Comparison of ENCODE assay signal across 24 cellular contexts in the genomic region with DNA sequence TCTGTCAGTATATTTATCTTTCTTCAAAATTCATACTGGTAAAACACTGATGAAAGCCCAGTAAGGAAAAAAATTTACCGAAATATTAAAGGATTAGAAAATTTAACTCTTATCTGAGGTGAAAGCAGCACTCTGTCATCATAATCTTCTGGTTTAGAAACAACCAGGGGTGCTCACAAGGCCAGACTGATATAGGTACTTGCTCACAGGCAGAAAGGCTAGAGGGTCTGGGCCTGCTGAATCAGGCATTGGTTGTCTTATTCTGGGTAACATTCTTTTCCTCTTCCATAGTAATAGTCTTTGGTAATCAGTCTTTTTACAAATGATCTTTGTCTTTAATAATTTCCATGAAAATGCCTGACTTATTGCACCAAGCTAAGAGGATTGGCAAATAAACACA.
DNase-seq lines count a peak whose midpoint lies in the region; ATAC-seq and TF ChIP-seq lines count a peak whose summit lies in the region.
"Had no signal": no experiment of that assay in that cellular context is flagged by ENCODE, and none has a peak within 500 bp of the region (broad histone marks: within the 10 kb centered on the region; RNA-seq: fewer than 3 reads in every experiment).

No MANE protein-coding gene starts in this region.

- no peak overlapping the region for H3K9ac ChIP-seq in SK-N-SH
- H3K9ac ChIP-seq: BLaER1 treated with 17β-estradiol and CSF1 and Interleukin-3, amounts not matched to agents 10 nM and 100 nM had no signal

- no peak for TF ChIP-seq RAD21 in SK-N-SH (IDR thresholded peaks at IDR 0.05; ENCODE audit: low read length)

- DNase-seq in SK-N-SH (no peak), amniotic epithelial cell (ENCODE audit: low read depth) (peak; percentile 64), foreskin keratinocyte (peak in 1 of 2 donors; percentile 28), glutamatergic neuron (no peak), NCI-H2196 treated with DMSO at 0.1 percent for 48 hours (lab: John Stamatoyannopoulos, UW; ENCODE audit: unreplicated experiment) (no peak), HuH-7 (ENCODE audit: low spot score) (no peak)
- DNase-seq: CD4-positive, alpha-beta memory T cell; DND-41; GOT3; Kasumi-1; MM.1S; NCI-H1048; NCI-H1417 treated with DMSO at 0.1 percent for 48 hours; NCI-H187; NCI-H2227 treated with DMSO at 0.1 percent for 48 hours; NCI-H510A treated with DMSO at 0.1 percent for 48 hours; NCI-H748 treated with DMSO at 0.1 percent for 48 hours; NK-92 treated with Interleukin-12 subunit alpha and Interleukin-12 subunit beta, amount 100 ng/mL, for 24 hours; Peyer's patch had no signal

- H3K27ac Mint-ChIP-seq in glutamatergic neuron (ENCODE audit: unreplicated experiment) = no peak overlapping the region
- H3K27ac Mint-ChIP-seq: CD4-positive, alpha-beta memory T cell had no signal

- H3K27me3 Mint-ChIP-seq in glutamatergic neuron (ENCODE audit: unreplicated experiment) = peaks cover 3% of the 10 kb centered on the region
- H3K27me3 Mint-ChIP-seq: CD4-positive, alpha-beta memory T cell had no signal

- POLR2A ChIA-PET in SK-N-SH (lab: Yijun Ruan, JAX) = no interaction called here

- CTCF ChIA-PET in SK-N-SH (lab: Yijun Ruan, JAX) = no interaction called here

- no peak overlapping the region for H3K4me3 ChIP-seq in SK-N-SH (ENCODE audit: low read depth in 2 of 2, low read length in 1 of 2)
- H3K4me3 ChIP-seq: BLaER1 treated with 17β-estradiol and CSF1 and Interleukin-3, amounts not matched to agents 10 nM and 100 nM; Peyer's patch had no signal

- H3K36me3 Mint-ChIP-seq in glutamatergic neuron (ENCODE audit: unreplicated experiment) = no peaks in the 10 kb centered on the region
- H3K36me3 Mint-ChIP-seq: CD4-positive, alpha-beta memory T cell had no signal

- H3K4me3 Mint-ChIP-seq in glutamatergic neuron (ENCODE audit: unreplicated experiment) = no peak overlapping the region
- H3K4me3 Mint-ChIP-seq: CD4-positive, alpha-beta memory T cell had no signal

- peaks cover 0 to 4% of the 10 kb centered on the region in 2 experiments; a peak in 1 of 4 replicates for H3K4me1 ChIP-seq in SK-N-SH (ENCODE audit: control insufficient read depth in 1 of 2, insufficient read depth in 2 of 2, low read depth in 1 of 2, low read length in 1 of 2)
- H3K4me1 ChIP-seq in foreskin keratinocyte = peaks cover 17% of the 10 kb centered on the region
- H3K4me1 ChIP-seq: BLaER1 treated with 17β-estradiol and CSF1 and Interleukin-3, amounts not matched to agents 10 nM and 100 nM; Peyer's patch had no signal

- no peaks in the 10 kb centered on the region for H3K79me2 ChIP-seq in SK-N-SH (ENCODE audit: insufficient read depth)

- peak overlapping the region; percentile 32; the same call in 1 of the 2 replicates for H2AFZ ChIP-seq in SK-N-SH (ENCODE audit: low read depth)

- no peak overlapping the region for H3K4me2 ChIP-seq in SK-N-SH
- H3K4me2 ChIP-seq: BLaER1 treated with 17β-estradiol and CSF1 and Interleukin-3, amounts not matched to agents 10 nM and 100 nM had no signal

- no peak for TF ChIP-seq CTCF in SK-N-SH (IDR thresholded peaks at IDR 0.05)
- TF ChIP-seq CTCF in foreskin keratinocyte (conservative IDR thresholded peaks at IDR 0.05) = no peak
- TF ChIP-seq CTCF in glutamatergic neuron (IDR thresholded peaks at IDR 0.05; ENCODE audit: partially characterized antibody, unreplicated experiment) = no peak

- H3K9me3 Mint-ChIP-seq in glutamatergic neuron (ENCODE audit: unreplicated experiment) = no peaks in the 10 kb centered on the region

- no peaks in the 10 kb centered on the region for H3K9me2 ChIP-seq in SK-N-SH

- no peaks in the 10 kb centered on the region for H3K4me1 Mint-ChIP-seq in glutamatergic neuron (ENCODE audit: low read depth, unreplicated experiment)
- H3K4me1 Mint-ChIP-seq: CD4-positive, alpha-beta memory T cell had no signal

- no peaks in the 10 kb centered on the region for H3K36me3 ChIP-seq in SK-N-SH (replicated peaks in 1 of 2; ENCODE audit: control insufficient read depth in 1 of 2, insufficient read depth in 2 of 2, low read length in 1 of 2)
- H3K36me3 ChIP-seq: BLaER1 treated with 17β-estradiol and CSF1 and Interleukin-3, amounts not matched to agents 10 nM and 100 nM; Peyer's patch had no signal

- H3K27me3 ChIP-seq in SK-N-SH (ENCODE audit: insufficient read depth) = no peaks in the 10 kb centered on the region
- no peaks in the 10 kb centered on the region for H3K27me3 ChIP-seq in foreskin keratinocyte
- H3K27me3 ChIP-seq: BLaER1 treated with 17β-estradiol and CSF1 and Interleukin-3, amounts not matched to agents 10 nM and 100 nM; Peyer's patch had no signal

- no peak for TF ChIP-seq EP300 in SK-N-SH (IDR thresholded peaks at IDR 0.05; ENCODE audit: borderline replicate concordance in 1 of 2, low read depth in 1 of 2, low read length in 1 of 2)

- H3K27ac ChIP-seq in SK-N-SH (ENCODE audit: low read depth in 2 of 2, low read length in 1 of 2) = peak overlapping the region in 1 of 2 experiments; percentile 17; a peak in 1 of 4 replicates
- peak overlapping the region; percentile 94 for H3K27ac ChIP-seq in foreskin keratinocyte
- H3K27ac ChIP-seq: 22Rv1; BLaER1 treated with 17β-estradiol and CSF1 and Interleukin-3, amounts not matched to agents 10 nM and 100 nM; Peyer's patch had no signal

- no peaks in the 10 kb centered on the region for H4K20me1 ChIP-seq in SK-N-SH (ENCODE audit: insufficient read depth)
- H4K20me1 ChIP-seq: BLaER1 treated with 17β-estradiol and CSF1 and Interleukin-3, amounts not matched to agents 10 nM and 100 nM had no signal

- WGBS in SK-N-SH (ENCODE audit: low lambda C conversion rate) = 82% methylated on average over 1 of the region's 1 CpG

- ATAC-seq in SK-N-SH treated with all-trans-retinoic acid at 6 μM for 48 hours (no peak), foreskin keratinocyte (peak; percentile 36), HG03565 (IDR thresholded peaks at IDR 0.05; ENCODE audit: unreplicated experiment) (no peak)
- ATAC-seq: HCT116 had no signal

- H3K9me3 ChIP-seq in SK-N-SH = no peaks in the 10 kb centered on the region
- H3K9me3 ChIP-seq: BLaER1 treated with 17β-estradiol and CSF1 and Interleukin-3, amounts not matched to agents 10 nM and 100 nM; Peyer's patch had no signal

- peaks cover 9% of the 10 kb centered on the region for H3F3A ChIP-seq in SK-N-SH (replicated peaks; ENCODE audit: insufficient read depth)

TF ChIP-seq in SK-N-SH, 30 proteins besides CTCF, POLR2A, EP300 and RAD21:
- no peak for TF ChIP-seq POLR2AphosphoS5 (IDR thresholded peaks at IDR 0.05; ENCODE audit: low read depth, low read length)
TF ChIP-seq in SK-N-SH: peak in this region for 0.

TF ChIP-seq in SK-N-SH treated with all-trans-retinoic acid at 6 μM for 48 hours, 23 proteins besides CTCF, POLR2A, EP300 and RAD21:
- TF ChIP-seq ESRRG (CRISPR knock-in tag; IDR thresholded peaks at IDR 0.05) = no peak
